ENCODE assay signal across 17 cellular contexts in the genomic region with DNA sequence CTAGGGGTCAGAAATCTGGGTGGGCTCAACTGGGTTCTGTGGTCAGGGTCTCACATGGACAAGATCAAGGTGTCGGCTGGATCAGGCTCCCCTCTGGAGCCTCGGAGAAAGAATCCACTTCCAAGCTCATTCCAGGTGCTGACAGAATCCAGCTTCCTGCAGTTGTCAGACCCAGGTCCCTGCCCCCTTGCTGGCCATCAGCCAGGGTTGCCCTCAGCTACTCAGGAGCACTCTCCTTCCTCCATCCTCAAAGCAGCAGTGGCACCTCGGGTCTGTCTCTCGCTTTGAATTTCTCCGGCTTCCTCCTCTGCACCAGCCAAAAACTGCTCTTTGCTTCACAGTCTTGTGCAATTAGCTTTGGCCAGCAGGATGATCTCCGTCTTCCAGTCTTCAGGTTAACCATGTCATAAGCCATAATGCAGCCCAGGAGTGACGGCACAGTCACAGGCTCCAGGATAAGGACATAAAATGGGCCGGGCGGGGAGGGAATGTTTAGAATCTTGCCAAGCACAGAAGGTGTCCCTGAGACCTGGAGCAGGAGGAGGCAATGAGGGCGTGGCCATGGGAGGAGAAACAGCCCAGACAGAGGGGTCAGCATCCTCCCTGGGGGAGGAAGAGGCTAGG.
DNase-seq lines count a peak whose midpoint lies in the region; ATAC-seq and TF ChIP-seq lines count a peak whose summit lies in the region.
"Had no signal": no experiment of that assay in that cellular context is flagged by ENCODE, and none has a peak within 500 bp of the region (broad histone marks: within the 10 kb centered on the region; RNA-seq: fewer than 3 reads in every experiment).

No MANE protein-coding gene starts in this region.

- H3K36me3 Mint-ChIP-seq in immature natural killer cell = no peaks in the 10 kb centered on the region

- no peak for ATAC-seq in stimulated activated naive CD8-positive, alpha-beta T cell treated with anti-CD3 and anti-CD28 coated beads, Interleukin-15, amount 100 ng/mL, for 72 hours
- no peak for ATAC-seq in stimulated activated naive CD8-positive, alpha-beta T cell treated with anti-CD3 and anti-CD28 coated beads, Interleukin-15, Interleukin-2, amounts not matched to agents 100 U/mL and 50 U/mL, for 24 hours
- ATAC-seq in right lobe of liver = peak; percentile 70 to 83 (median 74)
- ATAC-seq: A549 had no signal

- H3K4me1 ChIP-seq in right lobe of liver (peaks cover 0 to 18% (median 9%) of the 10 kb centered on the region in 4 donors), vagina (peaks cover 8% of the 10 kb centered on the region), suprapubic skin (peaks cover 15% of the 10 kb centered on the region)
- H3K4me1 ChIP-seq: A549, Caco-2, SJCRH30 had no signal

- no peaks in the 10 kb centered on the region for H3K9me3 ChIP-seq in right lobe of liver
- H3K9me3 ChIP-seq in vagina = no peaks in the 10 kb centered on the region
- no peaks in the 10 kb centered on the region for H3K9me3 ChIP-seq in suprapubic skin
- H3K9me3 ChIP-seq: A549, Caco-2, SJCRH30 had no signal

- TF ChIP-seq CTCF in epithelial cell of esophagus (IDR thresholded peaks at IDR 0.05; ENCODE audit: insufficient read depth, low read depth, low read length, missing control alignments) = no peak
- TF ChIP-seq CTCF in right lobe of liver (IDR thresholded peaks at IDR 0.05) = no peak
- no peak for TF ChIP-seq CTCF in vagina (IDR thresholded peaks at IDR 0.05)
- no peak for TF ChIP-seq CTCF in suprapubic skin (IDR thresholded peaks at IDR 0.05)

- intact Hi-C loops in right lobe of liver (cut with DNase I) = no loop called here
- intact Hi-C loops in vagina (cut with DNase I) = loop anchor here (5.0 kb wide), 1 partner anchor 173 kb away; no protein-coding TSS in a partner anchor

- TF ChIP-seq POLR2A in right lobe of liver (IDR thresholded peaks at IDR 0.05) (peak; percentile 18), vagina (IDR thresholded peaks at IDR 0.05) (no peak), suprapubic skin (IDR thresholded peaks at IDR 0.05) (no peak)

- no peaks in the 10 kb centered on the region for H3K36me3 ChIP-seq in right lobe of liver
- H3K36me3 ChIP-seq in vagina = no peaks in the 10 kb centered on the region
- H3K36me3 ChIP-seq in suprapubic skin = no peaks in the 10 kb centered on the region
- H3K36me3 ChIP-seq: SJCRH30 had no signal

- no peak for DNase-seq in stimulated activated naive CD8-positive, alpha-beta T cell treated with anti-CD3 and anti-CD28 coated beads, Interleukin-15, amount 100 ng/mL, for 72 hours
- no peak for DNase-seq in stimulated activated naive CD8-positive, alpha-beta T cell treated with anti-CD3 and anti-CD28 coated beads, Interleukin-15, Interleukin-2, amounts not matched to agents 100 U/mL and 50 U/mL, for 24 hours
- DNase-seq in epithelial cell of esophagus (ENCODE audit: low read depth) (peak; percentile 21), right lobe of liver (peak in 1 of 3 donors; percentile 55), vagina (ENCODE audit: extremely low spot score in 2 of 2) (no peak), hypothalamus (lab: John Stamatoyannopoulos, UW) (no peak), immature natural killer cell (no peak), suprapubic skin (ENCODE audit: low spot score in 2 of 2) (no peak)
- DNase-seq: Caco-2, DND-41, GF-D8, IMR-90, Kasumi-1, NCI-H2171 treated with DMSO at 0.1 percent for 48 hours, SJCRH30 had no signal

- H3K4me1 Mint-ChIP-seq in stimulated activated naive CD8-positive, alpha-beta T cell treated with anti-CD3 and anti-CD28 coated beads, Interleukin-15, amount 100 ng/mL, for 72 hours = no peaks in the 10 kb centered on the region
- H3K4me1 Mint-ChIP-seq in immature natural killer cell = no peaks in the 10 kb centered on the region

- H3K4me3 ChIP-seq in epithelial cell of esophagus (ENCODE audit: low read length) = no peak overlapping the region
- H3K4me3 ChIP-seq in right lobe of liver = no peak overlapping the region
- H3K4me3 ChIP-seq in vagina = no peak overlapping the region
- H3K4me3 ChIP-seq in suprapubic skin = no peak overlapping the region
- H3K4me3 ChIP-seq: A549, SJCRH30 had no signal

- 24% methylated on average over 8 of the region's 10 CpGs for WGBS in right lobe of liver (ENCODE audit: insufficient coverage, low coverage, low lambda C conversion rate, missing lambda C conversion rate)
- WGBS in suprapubic skin = 43% methylated on average over 10 of the region's 10 CpGs

- H3K27ac ChIP-seq in right lobe of liver (peak overlapping the region in 2 of 3 donors; percentile 16 to 45), vagina (peak overlapping the region; percentile 28), suprapubic skin (no peak overlapping the region)
- H3K27ac ChIP-seq: A549, RWPE1, SJCRH30 had no signal

- no peak overlapping the region for H3K4me3 Mint-ChIP-seq in stimulated activated naive CD8-positive, alpha-beta T cell treated with anti-CD3 and anti-CD28 coated beads, Interleukin-15, amount 100 ng/mL, for 72 hours
- no peak overlapping the region for H3K4me3 Mint-ChIP-seq in immature natural killer cell

- H3K27me3 ChIP-seq in right lobe of liver (no peaks in the 10 kb centered on the region), vagina (no peaks in the 10 kb centered on the region), suprapubic skin (no peaks in the 10 kb centered on the region)

- H3K27me3 Mint-ChIP-seq in stimulated activated naive CD8-positive, alpha-beta T cell treated with anti-CD3 and anti-CD28 coated beads, Interleukin-15, amount 100 ng/mL, for 72 hours = no peaks in the 10 kb centered on the region
- H3K27me3 Mint-ChIP-seq in immature natural killer cell (ENCODE audit: low read depth in 3 of 3) = peaks cover 3 to 6% (median 4%) of the 10 kb centered on the region in 3 donors

- H3K9me3 Mint-ChIP-seq in stimulated activated naive CD8-positive, alpha-beta T cell treated with anti-CD3 and anti-CD28 coated beads, Interleukin-15, amount 100 ng/mL, for 72 hours = no peaks in the 10 kb centered on the region
- no peaks in the 10 kb centered on the region for H3K9me3 Mint-ChIP-seq in immature natural killer cell

- peak overlapping the region; percentile 13 to 83 for H3K27ac Mint-ChIP-seq in stimulated activated naive CD8-positive, alpha-beta T cell treated with anti-CD3 and anti-CD28 coated beads, Interleukin-15, amount 100 ng/mL, for 72 hours
- H3K27ac Mint-ChIP-seq in immature natural killer cell = no peak overlapping the region

- TF ChIP-seq EP300 in suprapubic skin (IDR thresholded peaks at IDR 0.05) = no peak

Comparison
In these comparisons a context has a peak if more than half of its experiments do, and no peak if none do; other contexts are left out.
1. ATAC-seq: peak in right lobe of liver (4 of 4); none in stimulated activated naive CD8-positive, alpha-beta T cell treated with anti-CD3 and anti-CD28 coated beads, Interleukin-15, amount 100 ng/mL, for 72 hours (single experiment) and stimulated activated naive CD8-positive, alpha-beta T cell treated with anti-CD3 and anti-CD28 coated beads, Interleukin-15, Interleukin-2, amounts not matched to agents 100 U/mL and 50 U/mL, for 24 hours (single experiment).
2. H3K27ac Mint-ChIP-seq: peak in stimulated activated naive CD8-positive, alpha-beta T cell treated with anti-CD3 and anti-CD28 coated beads, Interleukin-15, amount 100 ng/mL, for 72 hours (2 of 2); none in immature natural killer cell (0 of 6).